In the genomic region with DNA sequence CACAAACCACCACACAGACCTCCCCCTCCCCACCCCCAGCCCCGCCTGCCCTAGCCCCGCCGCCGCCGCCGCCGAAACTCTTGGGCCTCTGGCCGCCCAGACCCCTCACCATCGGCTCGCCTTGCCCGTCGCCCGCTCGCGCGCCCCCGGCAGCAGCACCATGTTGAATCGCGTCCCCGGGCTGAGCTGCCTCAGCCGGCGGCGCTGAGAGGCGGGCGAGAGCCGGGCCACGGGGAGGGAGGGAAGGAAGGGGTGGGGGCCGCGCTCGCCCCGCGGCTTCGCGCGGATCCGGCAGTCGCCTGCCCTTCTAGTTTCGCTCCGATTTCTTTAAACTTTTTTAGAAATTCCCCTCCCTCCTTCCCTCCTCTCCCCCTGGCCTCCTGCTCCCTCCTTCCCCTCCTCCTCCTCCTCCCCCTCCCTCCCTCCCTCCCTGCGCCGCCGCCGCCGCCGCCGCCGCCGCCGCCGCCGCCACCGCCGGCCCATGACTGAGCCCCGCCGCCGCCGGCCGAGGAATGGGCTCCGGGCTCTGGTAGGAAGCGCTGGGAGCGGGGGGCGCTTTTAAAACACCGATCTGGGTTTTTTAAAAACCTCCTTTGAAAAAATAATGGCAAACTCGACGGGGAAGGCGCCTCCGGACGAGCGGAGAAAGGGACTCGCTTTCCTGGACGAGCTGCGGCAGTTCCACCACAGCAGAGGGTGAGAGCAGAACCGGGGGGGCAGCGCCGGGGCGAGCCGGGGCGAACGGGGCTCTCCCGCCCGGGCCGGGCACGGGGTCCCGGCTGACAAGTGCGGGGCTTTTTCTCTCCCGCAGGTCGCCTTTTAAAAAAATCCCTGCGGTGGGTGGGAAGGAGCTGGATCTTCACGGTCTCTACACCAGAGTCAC, we compare ENCODE assay signal across 8 cellular contexts. TPM values are rescaled to one million over a fixed set of nuclear protein-coding genes. Genes with fewer than 3 reads are reported as not detected.
DNase-seq lines count a peak whose midpoint lies in the region; ATAC-seq, FAIRE-seq and TF ChIP-seq lines count a peak whose summit lies in the region.

A gene with protein sequence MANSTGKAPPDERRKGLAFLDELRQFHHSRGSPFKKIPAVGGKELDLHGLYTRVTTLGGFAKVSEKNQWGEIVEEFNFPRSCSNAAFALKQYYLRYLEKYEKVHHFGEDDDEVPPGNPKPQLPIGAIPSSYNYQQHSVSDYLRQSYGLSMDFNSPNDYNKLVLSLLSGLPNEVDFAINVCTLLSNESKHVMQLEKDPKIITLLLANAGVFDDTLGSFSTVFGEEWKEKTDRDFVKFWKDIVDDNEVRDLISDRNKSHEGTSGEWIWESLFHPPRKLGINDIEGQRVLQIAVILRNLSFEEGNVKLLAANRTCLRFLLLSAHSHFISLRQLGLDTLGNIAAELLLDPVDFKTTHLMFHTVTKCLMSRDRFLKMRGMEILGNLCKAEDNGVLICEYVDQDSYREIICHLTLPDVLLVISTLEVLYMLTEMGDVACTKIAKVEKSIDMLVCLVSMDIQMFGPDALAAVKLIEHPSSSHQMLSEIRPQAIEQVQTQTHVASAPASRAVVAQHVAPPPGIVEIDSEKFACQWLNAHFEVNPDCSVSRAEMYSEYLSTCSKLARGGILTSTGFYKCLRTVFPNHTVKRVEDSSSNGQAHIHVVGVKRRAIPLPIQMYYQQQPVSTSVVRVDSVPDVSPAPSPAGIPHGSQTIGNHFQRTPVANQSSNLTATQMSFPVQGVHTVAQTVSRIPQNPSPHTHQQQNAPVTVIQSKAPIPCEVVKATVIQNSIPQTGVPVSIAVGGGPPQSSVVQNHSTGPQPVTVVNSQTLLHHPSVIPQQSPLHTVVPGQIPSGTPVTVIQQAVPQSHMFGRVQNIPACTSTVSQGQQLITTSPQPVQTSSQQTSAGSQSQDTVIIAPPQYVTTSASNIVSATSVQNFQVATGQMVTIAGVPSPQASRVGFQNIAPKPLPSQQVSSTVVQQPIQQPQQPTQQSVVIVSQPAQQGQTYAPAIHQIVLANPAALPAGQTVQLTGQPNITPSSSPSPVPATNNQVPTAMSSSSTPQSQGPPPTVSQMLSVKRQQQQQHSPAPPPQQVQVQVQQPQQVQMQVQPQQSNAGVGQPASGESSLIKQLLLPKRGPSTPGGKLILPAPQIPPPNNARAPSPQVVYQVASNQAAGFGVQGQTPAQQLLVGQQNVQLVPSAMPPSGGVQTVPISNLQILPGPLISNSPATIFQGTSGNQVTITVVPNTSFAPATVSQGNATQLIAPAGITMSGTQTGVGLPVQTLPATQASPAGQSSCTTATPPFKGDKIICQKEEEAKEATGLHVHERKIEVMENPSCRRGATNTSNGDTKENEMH (N-terminal part only) (plus strand): TSS at position 474 of the 883 bp plus-strand sequence. CDS start 131 bp downstream, at position 605.

- H2BK15ac ChIP-seq in H1 (ENCODE audit: low read length) (no peak within 1 kb of the TSS), mesendoderm (replicated peaks; ENCODE audit: low read depth) (peak within 1 kb of the TSS; percentile 61)

- no peaks in the 10 kb centered on the region for H4K20me1 ChIP-seq in H1 (replicated peaks in 1 of 2; ENCODE audit: control insufficient read depth in 1 of 2, insufficient read depth in 2 of 2, low read length in 2 of 2)

- H3K56ac ChIP-seq in H1 (replicated peaks; ENCODE audit: insufficient read length, low read depth, low read length) (peak within 1 kb of the TSS; percentile 86), mesendoderm (ENCODE audit: low read length) (peak within 1 kb of the TSS; percentile 97)

- DNase-seq in A549 (ENCODE audit: low read depth in 1 of 2, low spot score in 1 of 2) (peak in 1 of 2 experiments; percentile 80), NCI-H748 (lab: John Stamatoyannopoulos, UW; ENCODE audit: unreplicated experiment) (peak; percentile 87), H1 (ENCODE audit: low read depth in 1 of 2, low spot score in 2 of 2) (peak in 1 of 2 experiments; percentile 60), mesendoderm (peak; percentile 80)
- DNase-seq in activated CD8-positive, alpha-beta memory T cell treated with anti-CD3 and anti-CD28 coated beads for 4 hours (ENCODE audit: low read depth in 2 of 2) = peak; percentile 28 to 31
- DNase-seq in stimulated activated CD8-positive, alpha-beta memory T cell treated with anti-CD3 and anti-CD28 coated beads, Interleukin-12 subunit alpha, Interleukin-12 subunit beta, amount 100 ng/mL, for 4 hours (ENCODE audit: low read depth) = peak; percentile 59

- H2BK5ac ChIP-seq in H1 (ENCODE audit: low read depth, low read length) (peak within 1 kb of the TSS; percentile 96), mesendoderm (ENCODE audit: low read length) (peak within 1 kb of the TSS; percentile 85)

- no peak within 1 kb of the TSS for H2AFZ ChIP-seq in H1 (ENCODE audit: low read length)

- H3K18ac ChIP-seq in H1 (ENCODE audit: extremely low read depth, low read length) (peak within 1 kb of the TSS; percentile 91), mesendoderm (ENCODE audit: low read length) (peak within 1 kb of the TSS; percentile 99)

- TF ChIP-seq EP300 in A549 (IDR thresholded peaks at IDR 0.05) (no peak), H1 (IDR thresholded peaks at IDR 0.05; ENCODE audit: borderline replicate concordance in 1 of 2, low read depth in 2 of 2, low read length in 2 of 2) (no peak)

- no peak within 1 kb of the TSS for H2AK5ac ChIP-seq in H1 (ENCODE audit: low read depth, low read length)
- no peak within 1 kb of the TSS for H2AK5ac ChIP-seq in mesendoderm (ENCODE audit: low read length)

- H3K23ac ChIP-seq in H1 (ENCODE audit: insufficient read length) (no peak within 1 kb of the TSS), mesendoderm (ENCODE audit: low read length) (peak within 1 kb of the TSS; percentile 53)

- H3K4me1 ChIP-seq in A549 (peaks cover 37% of the 10 kb centered on the region; the same call in 2 of the 3 replicates), H1 (replicated peaks in 1 of 4; ENCODE audit: control insufficient read depth in 3 of 4, insufficient read depth in 4 of 4, low read length in 3 of 4) (no peaks in the 10 kb centered on the region; a peak in 1 of 7 replicates), mesendoderm (ENCODE audit: control insufficient read depth, low read depth, low read length) (no peaks in the 10 kb centered on the region)

- peaks cover 12% of the 10 kb centered on the region for H3K23me2 ChIP-seq in H1 (ENCODE audit: low read depth, low read length)

- ATAC-seq in A549 (peak; percentile 34 to 36), GM18867 (IDR thresholded peaks at IDR 0.05; ENCODE audit: unreplicated experiment) (peak; percentile 7), HG03103 (IDR thresholded peaks at IDR 0.05; ENCODE audit: low read depth, unreplicated experiment) (peak; percentile 5)

- H3K79me1 ChIP-seq in H1 (ENCODE audit: low read depth, low read length) (no peaks in the 10 kb centered on the region), mesendoderm (ENCODE audit: low read length) (no peaks in the 10 kb centered on the region)

- FAIRE-seq in A549 (lab: Jason Lieb, UNC) = no peak
- no peak for FAIRE-seq in H1 (lab: Jason Lieb, UNC)

- TF ChIP-seq RAD21 in A549 (conservative IDR thresholded peaks at IDR 0.05 in 1 of 2, IDR thresholded peaks at IDR 0.05 in 1 of 2) = no peak
- no peak for TF ChIP-seq RAD21 in H1 (IDR thresholded peaks at IDR 0.05 in 1 of 2, conservative IDR thresholded peaks at IDR 0.05 in 1 of 2; ENCODE audit: low read depth in 2 of 2, low read length in 2 of 2)

- under 1% methylated on average over 54 of the region's 89 CpGs for WGBS in A549 (ENCODE audit: missing lambda C conversion rate)
- WGBS in H1 (ENCODE audit: extremely low coverage in 1 of 2, insufficient coverage in 1 of 2, insufficient read length in 1 of 2, insufficient replicate concordance in 2 of 2, low coverage in 1 of 2, low lambda C conversion rate in 2 of 2, missing lambda C conversion rate in 1 of 2), 2 experiments = 0% methylated on average over 42 of the region's 89 CpGs; no CpG with 5 or more reads in 1 of the 2 experiments
- WGBS in mesendoderm (ENCODE audit: extremely low coverage, insufficient coverage, low lambda C conversion rate) = no CpG with 5 or more reads among the region's 89 CpGs

- no peaks in the 10 kb centered on the region for H3K27me3 ChIP-seq in H1 (replicated peaks in 1 of 4; ENCODE audit: control insufficient read depth in 3 of 4, extremely low read depth in 1 of 4, insufficient read depth in 3 of 4, low read length in 3 of 4)
- no peaks in the 10 kb centered on the region for H3K27me3 ChIP-seq in mesendoderm (ENCODE audit: insufficient read depth, low read length, poor library complexity)

- H3K27ac ChIP-seq in A549 = peak within 1 kb of the TSS; percentile 98 to 99
- peak within 1 kb of the TSS; percentile 80 for H3K27ac ChIP-seq in H1 (ENCODE audit: low read depth, low read length)
- peak within 1 kb of the TSS; percentile 100 for H3K27ac ChIP-seq in mesendoderm (ENCODE audit: low read depth, low read length)

- H3K36me3 ChIP-seq in H1 (ENCODE audit: control insufficient read depth in 2 of 4, insufficient read depth in 4 of 4, low read length in 3 of 4) (peaks cover 0 to 16% (median 0%) of the 10 kb centered on the region in 4 experiments; a peak in 2 of 8 replicates), mesendoderm (ENCODE audit: control insufficient read depth, insufficient read depth, low read length) (no peaks in the 10 kb centered on the region)

- H2BK12ac ChIP-seq in H1 (ENCODE audit: low read depth, low read length) = no peak within 1 kb of the TSS; the same call in 1 of the 2 replicates

- H3K4ac ChIP-seq in H1 (replicated peaks; ENCODE audit: insufficient read length, low read depth, low read length) (peak within 1 kb of the TSS; percentile 97), mesendoderm (ENCODE audit: low read depth, low read length) (peak within 1 kb of the TSS; percentile 99)

- H3K79me2 ChIP-seq in H1 (ENCODE audit: control insufficient read depth in 1 of 2, insufficient read depth in 2 of 2, low read length in 2 of 2) (peaks cover 4 to 60% of the 10 kb centered on the region in 2 experiments; a peak in 3 of 4 replicates), mesendoderm (ENCODE audit: control insufficient read depth, insufficient read depth, low read length) (peaks cover 16% of the 10 kb centered on the region)

- no peak; the same call in 2 of the 3 replicates for TF ChIP-seq CTCF in A549 (IDR thresholded peaks at IDR 0.05)
- no peak for TF ChIP-seq CTCF in H1 (IDR thresholded peaks at IDR 0.05; ENCODE audit: control extremely low read depth in 1 of 3, insufficient read depth in 1 of 3, low read depth in 1 of 3, low read length in 3 of 3)

- no peak within 1 kb of the TSS for H2BK20ac ChIP-seq in H1 (ENCODE audit: low read length)

- peak within 1 kb of the TSS; percentile 54 for H4K91ac ChIP-seq in H1 (replicated peaks; ENCODE audit: insufficient read length, low read length)

- CTCF ChIA-PET in A549 (lab: Yijun Ruan, JAX) (interaction anchor here (0.9 to 8.1 kb wide), 13 partner anchors 9 to 559 kb away, joined by 3 to 36 read pairs (median 4); a partner anchor contains a TSS), H1 (lab: Charles Lee; ENCODE audit: partially characterized antibody) (interaction anchor here (0.6 to 1.6 kb wide), 4 partner anchors 13 to 184 kb away, joined by 3 to 8 read pairs (median 4); no protein-coding TSS in a partner anchor)

- H3K4me3 ChIP-seq in A549 = peak within 1 kb of the TSS; percentile 62
- H3K4me3 ChIP-seq in H1 (ENCODE audit: extremely low read depth in 1 of 4, insufficient read depth in 2 of 4, low read depth in 3 of 4, low read length in 4 of 4) = peak within 1 kb of the TSS; percentile 76 to 93 (median 92)
- peak within 1 kb of the TSS; percentile 82 for H3K4me3 ChIP-seq in mesendoderm (ENCODE audit: low read length)

- H3K4me2 ChIP-seq in A549 (peak within 1 kb of the TSS; percentile 87), H1 (ENCODE audit: insufficient read depth in 1 of 2, low read depth in 2 of 2, low read length in 2 of 2) (peak within 1 kb of the TSS; percentile 73 to 90), mesendoderm (ENCODE audit: low read length) (peak within 1 kb of the TSS; percentile 71)

- peak within 1 kb of the TSS; percentile 91 for H4K5ac ChIP-seq in H1 (ENCODE audit: insufficient read length, low read depth, low read length)
- H4K5ac ChIP-seq in mesendoderm (ENCODE audit: low read length) = no peak within 1 kb of the TSS

- H3K14ac ChIP-seq in H1 (ENCODE audit: insufficient read length) = no peak within 1 kb of the TSS

- TF ChIP-seq POLR2A in A549 (IDR thresholded peaks at IDR 0.05; ENCODE audit: low read length) (0 out of 2 replicates have a peak, but pooled peaks have one; percentile 15), H1 (IDR thresholded peaks at IDR 0.05; ENCODE audit: control extremely low read depth in 1 of 2, low read depth in 2 of 2, low read length in 2 of 2) (peak in 1 of 2 experiments; percentile 23; a peak in 1 of 3 replicates)

- H2BK120ac ChIP-seq in H1 (replicated peaks; ENCODE audit: low read depth, low read length) (no peak within 1 kb of the TSS), mesendoderm (ENCODE audit: low read depth, low read length) (peak within 1 kb of the TSS; percentile 89)

- H3K9ac ChIP-seq in H1 (replicated peaks in 1 of 4; ENCODE audit: extremely low read depth in 1 of 4, low read depth in 3 of 4, low read length in 3 of 4) (peak within 1 kb of the TSS; percentile 80 to 94 (median 90)), mesendoderm (ENCODE audit: low read length) (peak within 1 kb of the TSS; percentile 97)

- H3K9me3 ChIP-seq in A549 (no peaks in the 10 kb centered on the region), H1 (ENCODE audit: insufficient read depth in 2 of 2, low read depth in 1 of 2, low read length in 1 of 2) (no peaks in the 10 kb centered on the region)

- POLR2A ChIA-PET in A549 (lab: Yijun Ruan, JAX) = interaction anchor here (0.6 to 3.6 kb wide), 5 partner anchors 22 to 514 kb away, joined by 3 to 25 read pairs (median 7); a partner anchor contains a TSS
- POLR2A ChIA-PET in H1 (lab: Charles Lee; ENCODE audit: partially characterized antibody) = interaction anchor here (0.9 to 2.0 kb wide), 13 partner anchors 9 to 261 kb away, joined by 3 to 9 read pairs (median 4); a partner anchor contains a TSS

- H4K8ac ChIP-seq in H1 (ENCODE audit: extremely low read depth, insufficient read depth, low read length) = peak within 1 kb of the TSS; percentile 93
- H4K8ac ChIP-seq in mesendoderm (ENCODE audit: low read depth, low read length) = peak within 1 kb of the TSS; percentile 99

RNA-seq across cellular contexts. Expression of the gene that starts here (rescaled TPM):
- polyA plus RNA-seq in A549 (2011; rRNA removed) (37.7 and 45.9 TPM in 2 replicates), A549 (2017; fragmentation: RNase III; extraction: RNeasy Plus Mini Kit Qiagen cat#74134 plus additional on column Dnase treatment) (8.4 to 8.7 TPM (median 8.6 TPM) in 3 replicates), H1 (2011; rRNA removed) (18.8 and 32.0 TPM in 2 replicates)
- polyA plus RNA-seq in A549 (2012; cell fraction: cytosol; rRNA removed) = 7.3 and 10.4 TPM in 2 replicates
- polyA plus RNA-seq in A549 (2012; cell fraction: nucleus; rRNA removed) = 7.6 and 9.3 TPM in 2 replicates
- 85.5 and 111 TPM in 2 replicates for polyA minus RNA-seq in A549 (2011; rRNA and poly(A)+ RNA removed)
- total RNA-seq in H1 (2021; fragmentation: NEBNext Ultra II Directional; extraction: Animal tissue kit (Norgen Biotek cat#: 25700)) = 45.2 and 47.4 TPM in 2 replicates
- 27.7 TPM for polyA plus RNA-seq in H1 (2011; cell fraction: cytosol; rRNA removed)
- polyA plus RNA-seq in H1 (2011; cell fraction: nucleus; rRNA removed) = 36.4 TPM
- polyA plus RNA-seq in H1 (2012, experiment 1 of 2) = 16.5 to 23.0 TPM (median 19.3 TPM) in 4 replicates
- 1.3 TPM for polyA plus RNA-seq in H1 (2012, experiment 2 of 2)
- polyA plus RNA-seq in H1 (2013, experiment 1 of 2) = 15.9 TPM
- polyA plus RNA-seq in H1 (2013, experiment 2 of 2) = 14.0 TPM
- 168 and 218 TPM in 2 replicates for polyA minus RNA-seq in H1 (2011; rRNA and poly(A)+ RNA removed)
- polyA minus RNA-seq in H1 (2011; cell fraction: cytosol; rRNA and poly(A)+ RNA removed) = 47.6 TPM
- polyA minus RNA-seq in H1 (2011; cell fraction: nucleus; rRNA and poly(A)+ RNA removed) = 206 TPM
- polyA plus RNA-seq in mesendoderm (2013, experiment 1 of 2) = 15.0 TPM
- polyA plus RNA-seq in mesendoderm (2013, experiment 2 of 2) = 14.5 TPM
